Comparison of ENCODE assay signal across 1 cellular context in the genomic region with DNA sequence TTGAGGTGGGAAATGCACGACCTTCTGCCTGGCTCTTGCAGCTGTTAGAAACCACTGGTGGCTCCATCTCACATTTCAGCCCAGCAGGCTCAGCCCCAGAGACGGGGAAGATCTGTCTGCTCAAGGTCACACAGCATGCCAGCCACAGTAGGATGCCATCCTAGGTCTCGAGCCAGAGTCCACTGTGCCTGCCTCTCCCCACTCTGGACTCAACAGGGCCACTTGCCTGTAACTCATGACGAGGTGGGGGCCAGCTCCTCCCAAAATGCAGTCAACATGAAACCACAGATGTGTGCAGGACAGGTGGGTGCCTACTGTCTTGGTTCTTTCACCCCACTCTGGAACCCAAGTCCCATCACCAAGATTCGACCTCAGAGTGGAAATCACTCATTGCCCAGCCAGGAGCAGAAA.
TF ChIP-seq lines count a peak whose summit lies in the region.

No MANE protein-coding gene starts in this region.

TF ChIP-seq in H1, 55 proteins besides CTCF, POLR2A, EP300 and RAD21:
- TF ChIP-seq KDM1A (IDR thresholded peaks at IDR 0.05; ENCODE audit: borderline replicate concordance, low read length), result no peak
- TF ChIP-seq ZNF274 (IDR thresholded peaks at IDR 0.05; ENCODE audit: borderline replicate concordance, extremely low read depth, low read length), result no peak
- TF ChIP-seq SIN3A (conservative IDR thresholded peaks at IDR 0.05 in 1 of 2, IDR thresholded peaks at IDR 0.05 in 1 of 2; ENCODE audit: low read depth in 1 of 2, low read length in 2 of 2), result no peak
TF ChIP-seq in H1: peak in this region for 0.
